Comparison of ENCODE assay signal across 15 cellular contexts in genomic region chr18:48776641-48777025, GRCh38.
DNase-seq lines count a peak whose midpoint lies in the region; TF ChIP-seq lines count a peak whose summit lies in the region.
"Had no signal": no experiment of that assay in that cellular context is flagged by ENCODE, and none has a peak within 500 bp of the region (broad histone marks: within the 10 kb centered on the region; RNA-seq: fewer than 3 reads in every experiment).

No MANE protein-coding gene starts in this region.

- WGBS in neuronal stem cell (ENCODE audit: extremely low coverage in 2 of 2, insufficient read length in 2 of 2, insufficient replicate concordance in 1 of 2), 2 donors = no CpG with 5 or more reads among the region's 6 CpGs

- H3K36me3 ChIP-seq in MM.1S (replicated peaks; ENCODE audit: insufficient read depth, low read length) = no peaks in the 10 kb centered on the region
- no peaks in the 10 kb centered on the region for H3K36me3 ChIP-seq in neuronal stem cell (replicated peaks in 1 of 2; ENCODE audit: control insufficient read depth in 2 of 2, insufficient read depth in 2 of 2, low read length in 2 of 2)
- H3K36me3 ChIP-seq: colonic mucosa had no signal

- H4K91ac ChIP-seq in neuronal stem cell (ENCODE audit: low read depth, low read length, poor library complexity) = no peak overlapping the region

- peak; percentile 45 for DNase-seq in DMS 273 (lab: John Stamatoyannopoulos, UW; ENCODE audit: unreplicated experiment)
- no peak for DNase-seq in MM.1S
- DNase-seq in dorsolateral prefrontal cortex = no peak
- DNase-seq in neuronal stem cell (ENCODE audit: low spot score) = no peak
- DNase-seq in progenitor cell of endocrine pancreas (ENCODE audit: low spot score, unreplicated experiment) = no peak
- no peak for DNase-seq in NOMO-1 treated with dmso at 0.1 percent for 144 hours (lab: John Stamatoyannopoulos, UW; ENCODE audit: unreplicated experiment)
- no peak for DNase-seq in NOMO-1 treated with DMSO at 0.1 percent for 48 hours (lab: John Stamatoyannopoulos, UW; ENCODE audit: unreplicated experiment)
- no peak for DNase-seq in T-helper 2 cell
- DNase-seq: NCI-H1436 treated with DMSO at 0.1 percent for 48 hours had no signal

- no peak overlapping the region for H3K14ac ChIP-seq in neuronal stem cell (ENCODE audit: low read length)

- H3K9me3 ChIP-seq in MM.1S (replicated peaks; ENCODE audit: insufficient read depth, low read length) (no peaks in the 10 kb centered on the region), neuronal stem cell (replicated peaks in 1 of 2; ENCODE audit: control insufficient read depth in 2 of 2, insufficient read depth in 1 of 2, low read depth in 1 of 2, low read length in 2 of 2) (no peaks in the 10 kb centered on the region)
- H3K9me3 ChIP-seq: colonic mucosa, testis had no signal

- no peak overlapping the region for H3K27ac Mint-ChIP-seq in progenitor cell of endocrine pancreas
- H3K27ac Mint-ChIP-seq: activated naive CD8-positive, alpha-beta T cell treated with anti-CD3 and anti-CD28 coated beads, Interleukin-2, amount 10 ng/mL, durations not matched to agents 7 days and 5 days had no signal

- H3K79me2 ChIP-seq in MM.1S (ENCODE audit: low read length) = 0 out of 2 replicates have a peak, but pooled peaks cover 5% of the 10 kb centered on the region

- no peak overlapping the region for H2BK5ac ChIP-seq in neuronal stem cell (ENCODE audit: low read length)

- H3K4ac ChIP-seq in neuronal stem cell (ENCODE audit: low read length) = no peak overlapping the region

- TF ChIP-seq CTCF in MM.1S (IDR thresholded peaks at IDR 0.05; ENCODE audit: low read length) (no peak), dorsolateral prefrontal cortex (IDR thresholded peaks at IDR 0.05 in 54 of 56, conservative IDR thresholded peaks at IDR 0.05 in 2 of 56; ENCODE audit: low read depth in 1 of 56, partially characterized antibody in 56 of 56) (no peak), progenitor cell of endocrine pancreas (IDR thresholded peaks at IDR 0.05; ENCODE audit: unreplicated experiment) (no peak)

- peaks cover 36% of the 10 kb centered on the region for H3K4me1 Mint-ChIP-seq in progenitor cell of endocrine pancreas (ENCODE audit: low read depth)

- peaks cover 2% of the 10 kb centered on the region for H3K79me1 ChIP-seq in neuronal stem cell (ENCODE audit: low read depth, low read length)

- no peak overlapping the region for H2BK120ac ChIP-seq in neuronal stem cell (ENCODE audit: low read depth, low read length)

- peaks cover 3% of the 10 kb centered on the region for H3K36me3 Mint-ChIP-seq in progenitor cell of endocrine pancreas (ENCODE audit: insufficient read depth)
- H3K36me3 Mint-ChIP-seq: activated naive CD8-positive, alpha-beta T cell treated with anti-CD3 and anti-CD28 coated beads, Interleukin-2, amount 10 ng/mL, durations not matched to agents 7 days and 5 days had no signal

- no peaks in the 10 kb centered on the region for H3K27me3 Mint-ChIP-seq in progenitor cell of endocrine pancreas
- H3K27me3 Mint-ChIP-seq: IgD-negative memory B cell had no signal

- H3K9ac ChIP-seq in MM.1S (ENCODE audit: low read length) (no peak overlapping the region), neuronal stem cell (ENCODE audit: low read depth, low read length, poor library complexity) (no peak overlapping the region)

- no peak overlapping the region for H2BK15ac ChIP-seq in neuronal stem cell (ENCODE audit: low read length)

- peak overlapping the region; percentile 35 for H2BK12ac ChIP-seq in neuronal stem cell (ENCODE audit: low read length)

- peak overlapping the region; percentile 38 for H2AK5ac ChIP-seq in neuronal stem cell (ENCODE audit: low read depth, low read length)

- H3K27ac ChIP-seq in MM.1S (ENCODE audit: low read length) (no peak overlapping the region), dorsolateral prefrontal cortex (peak overlapping the region in 46 of 59 donors; percentile 11 to 82 (median 52)), neuronal stem cell (replicated peaks; ENCODE audit: low read length) (no peak overlapping the region)
- H3K27ac ChIP-seq: colonic mucosa, testis had no signal

- H2AFZ ChIP-seq in MM.1S (ENCODE audit: low read length) (peak overlapping the region; percentile 17; the same call in 1 of the 2 replicates), neuronal stem cell (ENCODE audit: low read length) (peak overlapping the region; percentile 62)

- H3F3A ChIP-seq in MM.1S (ENCODE audit: insufficient read depth, low read length) = no peaks in the 10 kb centered on the region

- H3K9me3 Mint-ChIP-seq in progenitor cell of endocrine pancreas (ENCODE audit: low read depth) = peaks cover 3% of the 10 kb centered on the region
- H3K9me3 Mint-ChIP-seq: IgD-negative memory B cell had no signal

- no peaks in the 10 kb centered on the region for H4K20me1 ChIP-seq in MM.1S (ENCODE audit: insufficient read depth, low read length)

- intact Hi-C loops in dorsolateral prefrontal cortex (cut with DNase I) = loop anchor here (2.0 to 10.0 kb wide), 7 partner anchors 99 to 638 kb away; no protein-coding TSS in a partner anchor

- no peak overlapping the region for H3K4me3 ChIP-seq in MM.1S (ENCODE audit: low read length)
- H3K4me3 ChIP-seq in dorsolateral prefrontal cortex = no peak overlapping the region
- H3K4me3 ChIP-seq in neuronal stem cell (ENCODE audit: low read length in 2 of 2) = peak overlapping the region in 1 of 2 donors; percentile 9
- H3K4me3 ChIP-seq: colonic mucosa, testis had no signal

- no peaks in the 10 kb centered on the region for H3K9me2 ChIP-seq in MM.1S (replicated peaks; ENCODE audit: insufficient read depth, low read length)

- H3K4me2 ChIP-seq in MM.1S (ENCODE audit: low read depth, low read length) (peak overlapping the region; percentile 25; the same call in 1 of the 2 replicates), neuronal stem cell (ENCODE audit: insufficient read depth, low read length, poor library complexity, severe bottlenecking) (no peak overlapping the region)

- H3K4me1 ChIP-seq in MM.1S (ENCODE audit: low read length) (peaks cover 14% of the 10 kb centered on the region), neuronal stem cell (ENCODE audit: control insufficient read depth in 2 of 2, insufficient read depth in 1 of 2, low read depth in 1 of 2, low read length in 2 of 2) (peaks cover 16 to 32% of the 10 kb centered on the region in 2 donors)

- peak overlapping the region; percentile 23 for H3K18ac ChIP-seq in neuronal stem cell (ENCODE audit: low read length)

- H3K27me3 ChIP-seq in MM.1S (replicated peaks; ENCODE audit: insufficient read depth, low read length) (no peaks in the 10 kb centered on the region), dorsolateral prefrontal cortex (no peaks in the 10 kb centered on the region), neuronal stem cell (ENCODE audit: control insufficient read depth in 3 of 3, insufficient read depth in 3 of 3, low read depth in 1 of 3, low read length in 3 of 3) (no peaks in the 10 kb centered on the region)
- H3K27me3 ChIP-seq: colonic mucosa, testis had no signal

- H4K8ac ChIP-seq in neuronal stem cell (ENCODE audit: low read depth, low read length) = no peak overlapping the region

- H3K23ac ChIP-seq in neuronal stem cell (ENCODE audit: low read depth, low read length, poor library complexity) = no peak overlapping the region

- no peak overlapping the region for H3K4me3 Mint-ChIP-seq in progenitor cell of endocrine pancreas (ENCODE audit: low read depth)
- H3K4me3 Mint-ChIP-seq: activated naive CD8-positive, alpha-beta T cell treated with anti-CD3 and anti-CD28 coated beads, Interleukin-2, amount 10 ng/mL, durations not matched to agents 7 days and 5 days; brain; CD14-positive monocyte had no signal

Comparison
In these comparisons a context has a peak if more than half of its experiments do, and no peak if none do; other contexts are left out.
1. H3K27ac ChIP-seq: peak in dorsolateral prefrontal cortex (46 of 59); none in MM.1S (single experiment) and neuronal stem cell (single experiment).